17 cellular contexts compared by ENCODE assay signal in the genomic region with DNA sequence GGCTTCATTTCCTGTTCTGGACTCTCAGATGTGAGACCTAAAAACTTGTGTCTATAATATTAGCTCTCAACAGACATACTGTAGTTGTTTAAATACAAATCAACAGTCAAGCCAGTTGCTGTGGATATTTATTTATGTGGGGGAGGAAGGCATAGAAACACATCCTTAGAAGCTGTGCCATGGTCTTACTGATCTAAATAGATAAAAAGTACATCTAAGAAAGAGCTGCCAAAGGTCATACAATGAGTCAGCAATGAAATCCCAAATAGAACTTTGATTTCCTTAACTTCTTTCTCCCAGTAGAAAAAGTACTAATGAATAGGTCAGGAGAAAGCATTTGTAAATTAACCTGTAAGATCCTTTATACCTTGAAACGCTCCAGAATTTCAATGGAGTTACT.
DNase-seq lines count a peak whose midpoint lies in the region; ATAC-seq, FAIRE-seq and TF ChIP-seq lines count a peak whose summit lies in the region.
"Had no signal": no experiment of that assay in that cellular context is flagged by ENCODE, and none has a peak within 500 bp of the region (broad histone marks: within the 10 kb centered on the region; RNA-seq: fewer than 3 reads in every experiment).

No MANE protein-coding gene starts in this region.

- no TSS peak for BruUV-seq in IMR-90 (replicated peaks; lab: Mats Ljungman, UMichigan)

- no peak overlapping the region for H3K56ac ChIP-seq in IMR-90 (ENCODE audit: extremely low read depth, insufficient read depth, low read length)

- H3K4me1 ChIP-seq in IMR-90 (ENCODE audit: control insufficient read depth, insufficient read depth, low read length) (peaks cover 9% of the 10 kb centered on the region), adipocyte (ENCODE audit: control insufficient read depth, insufficient read depth, low read length) (peaks cover 38% of the 10 kb centered on the region), small intestine (ENCODE audit: control insufficient read depth in 2 of 2, insufficient read depth in 1 of 2, low read depth in 1 of 2, low read length in 1 of 2) (peaks cover 0 to 2% of the 10 kb centered on the region in 2 donors), upper lobe of left lung (peaks cover 0 to 2% (median 0%) of the 10 kb centered on the region in 4 donors)

- H3K27ac ChIP-seq in IMR-90 (ENCODE audit: insufficient read depth, low read length) (no peak overlapping the region), small intestine (ENCODE audit: low read depth in 1 of 2, low read length in 1 of 2) (no peak overlapping the region), upper lobe of left lung (no peak overlapping the region)
- H3K27ac ChIP-seq: ascending aorta, stomach had no signal

- TF ChIP-seq EP300 in upper lobe of left lung (IDR thresholded peaks at IDR 0.05), result no peak

- intact Hi-C loops in IMR-90 (cut with micrococcal nuclease), result loop anchor here (5.0 kb wide), 1 partner anchor 48 kb away; no protein-coding TSS in a partner anchor

- no peaks in the 10 kb centered on the region for H3K9me3 ChIP-seq in IMR-90 (ENCODE audit: control insufficient read depth, insufficient read depth, low read length)
- H3K9me3 ChIP-seq in adipocyte (ENCODE audit: control insufficient read depth, low read length), result no peaks in the 10 kb centered on the region
- no peaks in the 10 kb centered on the region for H3K9me3 ChIP-seq in small intestine (ENCODE audit: control insufficient read depth, low read depth)
- no peaks in the 10 kb centered on the region for H3K9me3 ChIP-seq in upper lobe of left lung
- H3K9me3 ChIP-seq: ascending aorta, stomach had no signal

- peak; percentile 10 for FAIRE-seq in small intestine (lab: Jason Lieb, UNC)
- FAIRE-seq: D721Med, GM18507 had no signal

- no peak overlapping the region for H2AK9ac ChIP-seq in IMR-90 (replicated peaks; ENCODE audit: low read depth, low read length, poor library complexity)

- no peaks in the 10 kb centered on the region for H3K79me1 ChIP-seq in IMR-90 (ENCODE audit: low read depth in 1 of 2, low read length in 2 of 2)

- CTCF ChIA-PET in IMR-90 (lab: Yijun Ruan, JAX), result interaction anchor here (0.6 to 1.8 kb wide), 10 partner anchors 11 to 473 kb away, joined by 3 to 8 read pairs (median 3); no protein-coding TSS in a partner anchor
- CTCF ChIA-PET in GM10248 (lab: Yijun Ruan, JAX), result interaction anchor here (1.0 to 1.4 kb wide), 7 partner anchors 8 to 16 kb away, joined by 3 to 4 read pairs (median 3); no protein-coding TSS in a partner anchor

- H4K5ac ChIP-seq in IMR-90 (ENCODE audit: low read depth, low read length), result no peak overlapping the region

- H3K18ac ChIP-seq in IMR-90 (ENCODE audit: low read depth, low read length), result peak overlapping the region; percentile 72; the same call in 1 of the 2 replicates

- H2BK20ac ChIP-seq in IMR-90 (ENCODE audit: low read depth, low read length), result no peak overlapping the region

- TF ChIP-seq CTCF in IMR-90 (conservative IDR thresholded peaks at IDR 0.05; ENCODE audit: low read depth, low read length) (no peak), GM10248 (IDR thresholded peaks at IDR 0.05; ENCODE audit: control extremely low read depth, extremely low read depth, low read depth, missing control alignments) (no peak), upper lobe of left lung (IDR thresholded peaks at IDR 0.05) (no peak)

- H2BK5ac ChIP-seq in IMR-90 (ENCODE audit: low read depth, low read length, poor library complexity, severe bottlenecking), result peak overlapping the region; percentile 68

- H4K20me1 ChIP-seq in IMR-90 (ENCODE audit: insufficient read depth, low read length), result no peaks in the 10 kb centered on the region

- no peak overlapping the region for H3K4ac ChIP-seq in IMR-90 (ENCODE audit: low read depth, low read length)

- H4K8ac ChIP-seq in IMR-90 (ENCODE audit: low read depth in 2 of 2, low read length in 2 of 2), result no peak overlapping the region

- H3K36me3 ChIP-seq in IMR-90 (ENCODE audit: control insufficient read depth, insufficient read depth, low read length) (no peaks in the 10 kb centered on the region), adipocyte (ENCODE audit: control insufficient read depth, insufficient read depth, low read length, severe bottlenecking) (no peaks in the 10 kb centered on the region), small intestine (ENCODE audit: control insufficient read depth in 2 of 2, insufficient read depth in 2 of 2, low read length in 2 of 2) (no peaks in the 10 kb centered on the region), upper lobe of left lung (no peaks in the 10 kb centered on the region)
- H3K36me3 ChIP-seq: ascending aorta, stomach had no signal

- POLR2A ChIA-PET in IMR-90 (lab: Charles Lee; ENCODE audit: unreplicated experiment), result interaction anchor here (0.7 kb wide), 1 partner anchor 46 kb away, joined by 5 read pairs; no protein-coding TSS in a partner anchor
- POLR2A ChIA-PET in GM10248 (lab: Yijun Ruan, JAX), result no interaction called here

- peak; percentile 4 for DNase-seq in IMR-90
- no peak for DNase-seq in adipocyte (ENCODE audit: low read depth)
- peak; percentile 59 for DNase-seq in iris pigment epithelial cell (ENCODE audit: low read depth)
- peak; percentile 73 for DNase-seq in small intestine
- DNase-seq in kidney tubule cell (ENCODE audit: low spot score), result no peak
- no peak for DNase-seq in GM10248 (ENCODE audit: extremely low spot score)
- no peak for DNase-seq in upper lobe of left lung
- DNase-seq: activated CD4-positive, CD25-positive, alpha-beta regulatory T cell treated with anti-CD3 and anti-CD28 coated beads, Interleukin-2, amount 50 U/mL, for 72 hours; activated naive CD4-positive, alpha-beta T cell treated with anti-CD3 and anti-CD28 coated beads, Interleukin-2, amount 50 U/mL, for 16 hours; islet precursor cell; naive thymus-derived CD8-positive, alpha-beta T cell; stimulated activated CD4-positive, alpha-beta T cell treated with anti-CD3 and anti-CD28 coated beads, Interleukin-4, amount 100 ng/mL, for 4 hours; stomach had no signal

- no peak overlapping the region for H3K14ac ChIP-seq in IMR-90 (replicated peaks; ENCODE audit: low read depth, low read length)

- H3K9me1 ChIP-seq in IMR-90 (ENCODE audit: insufficient read depth, low read length), result no peaks in the 10 kb centered on the region

- no peak overlapping the region for H3K4me3 ChIP-seq in IMR-90 (ENCODE audit: insufficient read depth, low read depth, low read length)
- H3K4me3 ChIP-seq in adipocyte (ENCODE audit: low read length), result no peak overlapping the region
- H3K4me3 ChIP-seq in small intestine (ENCODE audit: low read depth in 1 of 2, low read length in 2 of 2), result no peak overlapping the region
- no peak overlapping the region for H3K4me3 ChIP-seq in upper lobe of left lung
- H3K4me3 ChIP-seq: ascending aorta, stomach had no signal

- H3K23ac ChIP-seq in IMR-90 (ENCODE audit: low read depth, low read length), result no peak overlapping the region

- H2BK120ac ChIP-seq in IMR-90 (ENCODE audit: low read depth, low read length), result peak overlapping the region; percentile 55

- no CpG with 5 or more reads among the region's 1 CpG for WGBS in IMR-90 (ENCODE audit: extremely low coverage in 2 of 2, insufficient read length in 1 of 2), 2 experiments
- 0 to 20% (median 3%) methylated on average over 1 of the region's 1 CpG for WGBS in small intestine, 3 donors
- 77 to 78% methylated on average over 1 of the region's 1 CpG for WGBS in upper lobe of left lung, 2 donors

- H2AK5ac ChIP-seq in IMR-90 (ENCODE audit: low read depth, low read length), result no peak overlapping the region

- in situ Hi-C loops in IMR-90 (cut with MboI; ENCODE audit: low sequenced_read_pairs), result no loop called here

- no peak overlapping the region for H2AFZ ChIP-seq in IMR-90 (replicated peaks; ENCODE audit: low read length, poor library complexity)

- H2BK15ac ChIP-seq in IMR-90 (ENCODE audit: low read depth, low read length), result peak overlapping the region; percentile 28; the same call in 1 of the 3 replicates

- H3K27me3 ChIP-seq in IMR-90 (ENCODE audit: control insufficient read depth, insufficient read depth, low read length), result peaks cover 2% of the 10 kb centered on the region; the same call in 1 of the 2 replicates
- peaks cover 14% of the 10 kb centered on the region for H3K27me3 ChIP-seq in adipocyte (replicated peaks; ENCODE audit: control insufficient read depth, insufficient read depth, low read length)
- H3K27me3 ChIP-seq in small intestine (ENCODE audit: control insufficient read depth in 2 of 2, insufficient read depth in 2 of 2, low read length in 2 of 2), result no peaks in the 10 kb centered on the region
- H3K27me3 ChIP-seq in upper lobe of left lung, result no peaks in the 10 kb centered on the region
- H3K27me3 ChIP-seq: ascending aorta had no signal

- dilution Hi-C loops in IMR-90 (cut with HindIII; ENCODE audit: low sequenced_read_pairs, unreplicated experiment), result no loop called here

- H3K4me2 ChIP-seq in IMR-90 (ENCODE audit: low read depth, low read length), result no peak overlapping the region

- TF ChIP-seq RAD21 in IMR-90 (IDR thresholded peaks at IDR 0.05; ENCODE audit: low read length), result no peak

- H3K9ac ChIP-seq in IMR-90 (ENCODE audit: low read depth, low read length), result no peak overlapping the region
- H3K9ac ChIP-seq in adipocyte (ENCODE audit: low read length), result peak overlapping the region; percentile 20

- ATAC-seq in IMR-90 (ENCODE audit: low read depth) (no peak), upper lobe of left lung (ENCODE audit: low FRiP score in 2 of 2) (no peak)
- ATAC-seq: naive thymus-derived CD8-positive, alpha-beta T cell; Right ventricle myocardium inferior had no signal

- TF ChIP-seq POLR2A in IMR-90 (IDR thresholded peaks at IDR 0.05; ENCODE audit: low read depth, low read length) (no peak), upper lobe of left lung (IDR thresholded peaks at IDR 0.05) (no peak)

- no peak overlapping the region for H4K91ac ChIP-seq in IMR-90 (ENCODE audit: insufficient read depth, low read depth, low read length)

TF ChIP-seq in IMR-90, 13 proteins besides CTCF, POLR2A, EP300 and RAD21 (continues in another document):
- TF ChIP-seq BHLHE40 (IDR thresholded peaks at IDR 0.05; ENCODE audit: low read depth, low read length) (no peak), MXI1 (IDR thresholded peaks at IDR 0.05; ENCODE audit: borderline replicate concordance, low read depth, low read length) (no peak), MAZ (IDR thresholded peaks at IDR 0.05; ENCODE audit: borderline replicate concordance, low read depth, low read length) (no peak), MAFK (IDR thresholded peaks at IDR 0.05; ENCODE audit: low read depth, low read length) (no peak), RCOR1 (IDR thresholded peaks at IDR 0.05; ENCODE audit: insufficient replicate concordance, low read length) (no peak), SMC3 (IDR thresholded peaks at IDR 0.05; ENCODE audit: low read depth, low read length) (no peak)

Comparison
In these comparisons a context has a peak if more than half of its experiments do, and no peak if none do; other contexts are left out.
1. DNase-seq: peak in IMR-90 (single experiment), iris pigment epithelial cell (single experiment) and small intestine (single experiment); none in adipocyte (single experiment), kidney tubule cell (single experiment), GM10248 (single experiment) and upper lobe of left lung (0 of 2).